Comparison of ENCODE assay signal across 8 cellular contexts in genomic region chr19:49889687-49890348, GRCh38. TPM values are rescaled to one million over a fixed set of nuclear protein-coding genes. Genes with fewer than 3 reads are reported as not detected.
DNase-seq lines count a peak whose midpoint lies in the region; ATAC-seq, FAIRE-seq and TF ChIP-seq lines count a peak whose summit lies in the region.

No MANE protein-coding gene starts in this region.

- no peaks in the 10 kb centered on the region for H3K79me2 ChIP-seq in HepG2 (ENCODE audit: insufficient read depth, low read length)

- POLR2A ChIA-PET in HEK293 (lab: Yijun Ruan, JAX) = interaction anchor here (1.3 to 3.7 kb wide), 5 partner anchors 8 to 40 kb away, joined by 3 to 27 read pairs (median 7); partner anchors contain the start of genes AKT1S1, ATF5, NUP62 and TBC1D17
- POLR2A ChIA-PET in HepG2 (lab: Yijun Ruan, JAX) = no interaction called here

- no peak for TF ChIP-seq RAD21 in HepG2 (CRISPR knock-in tag; IDR thresholded peaks at IDR 0.05)

- ATAC-seq in HepG2 = no peak
- no peak for ATAC-seq in GM18867 (IDR thresholded peaks at IDR 0.05; ENCODE audit: unreplicated experiment)

- no peak for TF ChIP-seq POLR2A in HepG2 (IDR thresholded peaks at IDR 0.05; ENCODE audit: insufficient read depth in 1 of 2, low read depth in 2 of 2, low read length in 2 of 2)

- H3K27ac ChIP-seq in 22Rv1 = peak overlapping the region; percentile 89
- no peak overlapping the region for H3K27ac ChIP-seq in HEK293 (ENCODE audit: extremely low read depth, low read depth, low read length)
- no peak overlapping the region for H3K27ac ChIP-seq in colonic mucosa
- no peak overlapping the region for H3K27ac ChIP-seq in HepG2 (ENCODE audit: extremely low read length, insufficient read depth, low read length)

- H4K20me1 ChIP-seq in HepG2 (ENCODE audit: insufficient read depth, low read length) = no peaks in the 10 kb centered on the region

- WGBS in HepG2 (ENCODE audit: low lambda C conversion rate) = 96% methylated on average over 62 of the region's 71 CpGs

- DNase-seq in activated CD4-positive, alpha-beta T cell treated with anti-CD3 and anti-CD28 coated beads for 24 hours (ENCODE audit: low read depth in 2 of 2) = peak; percentile 61 to 65
- DNase-seq in colonic mucosa (peak; percentile 78), HepG2 (ENCODE audit: low spot score) (no peak), DMS79 (lab: John Stamatoyannopoulos, UW) (no peak)
- DNase-seq in stimulated activated CD4-positive, alpha-beta T cell treated with anti-CD3 and anti-CD28 coated beads, Interleukin-4, amount 100 ng/mL, for 48 hours (ENCODE audit: low read depth in 2 of 2) = peak; percentile 71 to 72

- H3K4me2 ChIP-seq in HepG2 (ENCODE audit: low read depth, low read length) = no peak overlapping the region

- H3K36me3 ChIP-seq in HEK293 (ENCODE audit: control insufficient read depth in 2 of 2, insufficient read depth in 1 of 2, low read length in 2 of 2) = peaks cover 3 to 10% of the 10 kb centered on the region in 2 experiments; a peak in 2 of 3 replicates
- no peaks in the 10 kb centered on the region for H3K36me3 ChIP-seq in colonic mucosa
- peaks cover 0 to 1% of the 10 kb centered on the region in 2 experiments; a peak in 3 of 5 replicates for H3K36me3 ChIP-seq in HepG2 (replicated peaks in 1 of 2; ENCODE audit: control insufficient read depth in 1 of 2, insufficient read depth in 2 of 2, low read length in 2 of 2)

- H3K4me1 ChIP-seq in HEK293 (ENCODE audit: control insufficient read depth, insufficient read depth, low read length) = no peaks in the 10 kb centered on the region
- peaks cover 4% of the 10 kb centered on the region for H3K4me1 ChIP-seq in colonic mucosa
- no peaks in the 10 kb centered on the region for H3K4me1 ChIP-seq in HepG2 (ENCODE audit: insufficient read depth, low read length)

- peak overlapping the region in 1 of 2 donors; percentile 35 for H3K9ac ChIP-seq in colonic mucosa (ENCODE audit: low read depth in 2 of 2, low read length in 2 of 2)
- H3K9ac ChIP-seq in HepG2 (ENCODE audit: insufficient read depth, low read depth, low read length) = no peak overlapping the region

- H3K9me3 ChIP-seq in HEK293 (ENCODE audit: control insufficient read depth, insufficient read depth, low read depth, low read length) (no peaks in the 10 kb centered on the region), colonic mucosa (no peaks in the 10 kb centered on the region), HepG2 (ENCODE audit: low read length) (no peaks in the 10 kb centered on the region)

- no peaks in the 10 kb centered on the region for H3K27me3 ChIP-seq in colonic mucosa
- peaks cover 0 to 4% of the 10 kb centered on the region in 2 experiments; a peak in 2 of 5 replicates for H3K27me3 ChIP-seq in HepG2 (ENCODE audit: control insufficient read depth in 1 of 2, insufficient read depth in 2 of 2, low read length in 2 of 2)

- TF ChIP-seq EP300 in HepG2 (IDR thresholded peaks at IDR 0.05; ENCODE audit: low read depth in 2 of 2, low read length in 2 of 2) (no peak), HepG2 (CRISPR knock-in tag; IDR thresholded peaks at IDR 0.05; ENCODE audit: borderline replicate concordance) (no peak)

- TF ChIP-seq CTCF in 22Rv1 (IDR thresholded peaks at IDR 0.05) = peak; percentile 97
- no peak for TF ChIP-seq CTCF in HEK293 (tag by site-specific recombination; IDR thresholded peaks at IDR 0.05)
- peak; percentile 81 for TF ChIP-seq CTCF in colonic mucosa (IDR thresholded peaks at IDR 0.05)
- TF ChIP-seq CTCF in HepG2 (CRISPR knock-in tag; IDR thresholded peaks at IDR 0.05) = no peak

- H3K4me3 ChIP-seq in HEK293 (ENCODE audit: low read depth, low read length) (peak overlapping the region; percentile 32), colonic mucosa (peak overlapping the region; percentile 41), HepG2 (replicated peaks in 1 of 3; ENCODE audit: insufficient read depth in 1 of 3, low read depth in 2 of 3, low read length in 3 of 3) (no peak overlapping the region)

- no TSS peak for BruUV-seq in HepG2 (replicated peaks; lab: Mats Ljungman, UMichigan)

- in situ Hi-C loops in HepG2 (cut with HindIII; ENCODE audit: extremely low pct_ligation_motif_present, low pct_unique_long_range_greater_than_20kb) = no loop called here

- no peak overlapping the region for H2AFZ ChIP-seq in HepG2 (ENCODE audit: low read length)

- no peak for FAIRE-seq in HepG2 (lab: Jason Lieb, UNC)

- CTCF ChIA-PET in HEK293 (lab: Yijun Ruan, JAX) (interaction anchor here (0.5 to 1.2 kb wide), 5 partner anchors 21 to 152 kb away, joined by 3 to 10 read pairs (median 4); no protein-coding TSS in a partner anchor), HepG2 (lab: Yijun Ruan, JAX; ENCODE audit: low intra/inter-chr PET ratio, low total read pairs) (no interaction called here)

- intact Hi-C loops in colonic mucosa (cut with DNase I) (no loop called here), HepG2 (cut with micrococcal nuclease; ENCODE audit: unreplicated experiment) (no loop called here)

RNA-seq across cellular contexts. Expression of gene IL4I1, which starts 6.9 kb away (rescaled TPM):
- total RNA-seq in colonic mucosa (1 to 10 TPM; 1.0 to 2.4 TPM), HepG2 (2016; rRNA removed; fragmentation: Illumina TruSeq; extraction: Trizol) (not detected in 2 replicates)
- total RNA-seq in HepG2 (2016; cell fraction: cytosol; rRNA removed; fragmentation: Illumina TruSeq; extraction: Trizol; ENCODE audit: low read depth) = not detected in 2 replicates
- total RNA-seq in HepG2 (2016; cell fraction: insoluble cytoplasmic fraction; rRNA removed; fragmentation: Illumina TruSeq; extraction: Trizol) = 0.18 and 0.30 TPM in 2 replicates
- total RNA-seq in HepG2 (2016; cell fraction: membrane; rRNA removed; fragmentation: Illumina TruSeq; extraction: Trizol) = not detected in 2 replicates
- not detected in 2 replicates for total RNA-seq in HepG2 (2016; cell fraction: nucleus; rRNA removed; fragmentation: Illumina TruSeq; extraction: Trizol)
- not detected in 2 replicates for polyA plus RNA-seq in HepG2 (2011; rRNA removed)
- polyA plus RNA-seq in HepG2 (2011; cell fraction: cytosol; rRNA removed) = 0.08 TPM in 1 of 2 replicates, not detected in the other
- 0.16 and 0.28 TPM in 2 replicates for polyA plus RNA-seq in HepG2 (2011; cell fraction: nucleus; rRNA removed)
- 0.50 TPM in 1 of 2 replicates, not detected in the other for polyA plus RNA-seq in HepG2 (2012)
- 0.29 TPM in 1 of 2 replicates, not detected in the other for polyA plus RNA-seq in HepG2 (2016; cell fraction: cytosol; fragmentation: Illumina TruSeq; extraction: Trizol; ENCODE audit: low read depth)
- polyA plus RNA-seq in HepG2 (2016; cell fraction: insoluble cytoplasmic fraction; fragmentation: Illumina TruSeq; extraction: Trizol; ENCODE audit: low read depth) = not detected in 2 replicates
- polyA plus RNA-seq in HepG2 (2016; cell fraction: membrane; fragmentation: Illumina TruSeq; extraction: Trizol; ENCODE audit: low read depth) = not detected in 2 replicates
- not detected in 2 replicates for polyA plus RNA-seq in HepG2 (2016; cell fraction: nucleus; fragmentation: Illumina TruSeq; extraction: Trizol; ENCODE audit: insufficient read depth, low read depth)
- polyA minus RNA-seq in HepG2 (2011; rRNA and poly(A)+ RNA removed; ENCODE audit: low replicate concordance) = 0.09 TPM in 1 of 2 replicates, not detected in the other
- polyA minus RNA-seq in HepG2 (2011; cell fraction: cytosol; rRNA and poly(A)+ RNA removed) = not detected in 2 replicates
- polyA minus RNA-seq in HepG2 (2011; cell fraction: nucleus; rRNA and poly(A)+ RNA removed) = not detected in 2 replicates

RNA-seq across cellular contexts. Expression of gene TBC1D17, which starts 12.3 kb away (rescaled TPM):
- total RNA-seq in colonic mucosa = 10 to 100 TPM; 29.4 to 33.7 TPM
- 3.6 and 9.7 TPM in 2 replicates for total RNA-seq in HepG2 (2016; rRNA removed; fragmentation: Illumina TruSeq; extraction: Trizol)
- total RNA-seq in HepG2 (2016; cell fraction: cytosol; rRNA removed; fragmentation: Illumina TruSeq; extraction: Trizol; ENCODE audit: low read depth) = 3.6 and 4.6 TPM in 2 replicates
- 4.5 and 10.0 TPM in 2 replicates for total RNA-seq in HepG2 (2016; cell fraction: insoluble cytoplasmic fraction; rRNA removed; fragmentation: Illumina TruSeq; extraction: Trizol)
- 7.6 and 8.5 TPM in 2 replicates for total RNA-seq in HepG2 (2016; cell fraction: membrane; rRNA removed; fragmentation: Illumina TruSeq; extraction: Trizol)
- total RNA-seq in HepG2 (2016; cell fraction: nucleus; rRNA removed; fragmentation: Illumina TruSeq; extraction: Trizol) = 8.6 and 13.7 TPM in 2 replicates
- 16.9 and 21.6 TPM in 2 replicates for polyA plus RNA-seq in HepG2 (2011; rRNA removed)
- 7.9 and 12.0 TPM in 2 replicates for polyA plus RNA-seq in HepG2 (2011; cell fraction: cytosol; rRNA removed)
- polyA plus RNA-seq in HepG2 (2011; cell fraction: nucleus; rRNA removed) = 83.8 and 108 TPM in 2 replicates
- polyA plus RNA-seq in HepG2 (2012) = 19.0 and 23.3 TPM in 2 replicates
- 4.7 and 5.1 TPM in 2 replicates for polyA plus RNA-seq in HepG2 (2016; cell fraction: cytosol; fragmentation: Illumina TruSeq; extraction: Trizol; ENCODE audit: low read depth)
- polyA plus RNA-seq in HepG2 (2016; cell fraction: insoluble cytoplasmic fraction; fragmentation: Illumina TruSeq; extraction: Trizol; ENCODE audit: low read depth) = 10.7 and 15.1 TPM in 2 replicates
- 9.3 and 10.8 TPM in 2 replicates for polyA plus RNA-seq in HepG2 (2016; cell fraction: membrane; fragmentation: Illumina TruSeq; extraction: Trizol; ENCODE audit: low read depth)
- 45.7 and 46.6 TPM in 2 replicates for polyA plus RNA-seq in HepG2 (2016; cell fraction: nucleus; fragmentation: Illumina TruSeq; extraction: Trizol; ENCODE audit: insufficient read depth, low read depth)
- polyA minus RNA-seq in HepG2 (2011; rRNA and poly(A)+ RNA removed; ENCODE audit: low replicate concordance) = 14.8 and 17.4 TPM in 2 replicates
- 9.8 and 11.2 TPM in 2 replicates for polyA minus RNA-seq in HepG2 (2011; cell fraction: cytosol; rRNA and poly(A)+ RNA removed)
- 16.0 and 24.2 TPM in 2 replicates for polyA minus RNA-seq in HepG2 (2011; cell fraction: nucleus; rRNA and poly(A)+ RNA removed)

RNA-seq across cellular contexts. Expression of gene AKT1S1, which starts 12.7 kb away (rescaled TPM):
- total RNA-seq in colonic mucosa (10 to 100 TPM; 32.7 to 74.9 TPM), HepG2 (2016; rRNA removed; fragmentation: Illumina TruSeq; extraction: Trizol) (10.9 and 13.5 TPM in 2 replicates)
- total RNA-seq in HepG2 (2016; cell fraction: cytosol; rRNA removed; fragmentation: Illumina TruSeq; extraction: Trizol; ENCODE audit: low read depth) = 6.3 and 7.3 TPM in 2 replicates
- total RNA-seq in HepG2 (2016; cell fraction: insoluble cytoplasmic fraction; rRNA removed; fragmentation: Illumina TruSeq; extraction: Trizol) = 10.3 and 14.9 TPM in 2 replicates
- total RNA-seq in HepG2 (2016; cell fraction: membrane; rRNA removed; fragmentation: Illumina TruSeq; extraction: Trizol) = 14.8 and 16.5 TPM in 2 replicates
- 12.4 and 13.6 TPM in 2 replicates for total RNA-seq in HepG2 (2016; cell fraction: nucleus; rRNA removed; fragmentation: Illumina TruSeq; extraction: Trizol)
- polyA plus RNA-seq in HepG2 (2011; rRNA removed) = 27.8 and 30.0 TPM in 2 replicates
- polyA plus RNA-seq in HepG2 (2011; cell fraction: cytosol; rRNA removed) = 29.0 and 32.7 TPM in 2 replicates
- 56.2 and 76.4 TPM in 2 replicates for polyA plus RNA-seq in HepG2 (2011; cell fraction: nucleus; rRNA removed)
- 19.5 and 19.7 TPM in 2 replicates for polyA plus RNA-seq in HepG2 (2012)
- polyA plus RNA-seq in HepG2 (2016; cell fraction: cytosol; fragmentation: Illumina TruSeq; extraction: Trizol; ENCODE audit: low read depth) = 22.7 and 24.3 TPM in 2 replicates
- 43.5 and 52.7 TPM in 2 replicates for polyA plus RNA-seq in HepG2 (2016; cell fraction: insoluble cytoplasmic fraction; fragmentation: Illumina TruSeq; extraction: Trizol; ENCODE audit: low read depth)
- polyA plus RNA-seq in HepG2 (2016; cell fraction: membrane; fragmentation: Illumina TruSeq; extraction: Trizol; ENCODE audit: low read depth) = 46.7 and 51.1 TPM in 2 replicates
- 55.9 and 59.4 TPM in 2 replicates for polyA plus RNA-seq in HepG2 (2016; cell fraction: nucleus; fragmentation: Illumina TruSeq; extraction: Trizol; ENCODE audit: insufficient read depth, low read depth)
- 25.3 and 37.7 TPM in 2 replicates for polyA minus RNA-seq in HepG2 (2011; rRNA and poly(A)+ RNA removed; ENCODE audit: low replicate concordance)
- 13.0 and 14.0 TPM in 2 replicates for polyA minus RNA-seq in HepG2 (2011; cell fraction: cytosol; rRNA and poly(A)+ RNA removed)
- polyA minus RNA-seq in HepG2 (2011; cell fraction: nucleus; rRNA and poly(A)+ RNA removed) = 21.9 and 22.5 TPM in 2 replicates

RNA-seq across cellular contexts. Expression of gene PNKP, which starts 22.4 kb away (rescaled TPM):
- 100 to 1,000 TPM in 1 of 2 donors, 10 to 100 TPM in 1; 53.7 to 137 TPM for total RNA-seq in colonic mucosa
- total RNA-seq in HepG2 (2016; rRNA removed; fragmentation: Illumina TruSeq; extraction: Trizol) = 12.5 and 27.1 TPM in 2 replicates
- total RNA-seq in HepG2 (2016; cell fraction: cytosol; rRNA removed; fragmentation: Illumina TruSeq; extraction: Trizol; ENCODE audit: low read depth) = 15.1 and 16.6 TPM in 2 replicates
- 14.0 and 23.3 TPM in 2 replicates for total RNA-seq in HepG2 (2016; cell fraction: insoluble cytoplasmic fraction; rRNA removed; fragmentation: Illumina TruSeq; extraction: Trizol)
- total RNA-seq in HepG2 (2016; cell fraction: membrane; rRNA removed; fragmentation: Illumina TruSeq; extraction: Trizol) = 10.4 and 12.6 TPM in 2 replicates
- total RNA-seq in HepG2 (2016; cell fraction: nucleus; rRNA removed; fragmentation: Illumina TruSeq; extraction: Trizol) = 22.5 and 24.4 TPM in 2 replicates
- polyA plus RNA-seq in HepG2 (2011; rRNA removed) = 12.7 and 17.0 TPM in 2 replicates
- polyA plus RNA-seq in HepG2 (2011; cell fraction: cytosol; rRNA removed) = 6.9 and 10.2 TPM in 2 replicates
- polyA plus RNA-seq in HepG2 (2011; cell fraction: nucleus; rRNA removed) = 96.1 and 104 TPM in 2 replicates
- polyA plus RNA-seq in HepG2 (2012) = 14.4 and 18.2 TPM in 2 replicates
- 6.4 and 8.2 TPM in 2 replicates for polyA plus RNA-seq in HepG2 (2016; cell fraction: cytosol; fragmentation: Illumina TruSeq; extraction: Trizol; ENCODE audit: low read depth)
- polyA plus RNA-seq in HepG2 (2016; cell fraction: insoluble cytoplasmic fraction; fragmentation: Illumina TruSeq; extraction: Trizol; ENCODE audit: low read depth) = 11.5 and 13.4 TPM in 2 replicates
- polyA plus RNA-seq in HepG2 (2016; cell fraction: membrane; fragmentation: Illumina TruSeq; extraction: Trizol; ENCODE audit: low read depth) = 11.3 and 40.2 TPM in 2 replicates
- 87.3 and 98.8 TPM in 2 replicates for polyA plus RNA-seq in HepG2 (2016; cell fraction: nucleus; fragmentation: Illumina TruSeq; extraction: Trizol; ENCODE audit: insufficient read depth, low read depth)
- 16.1 and 37.1 TPM in 2 replicates for polyA minus RNA-seq in HepG2 (2011; rRNA and poly(A)+ RNA removed; ENCODE audit: low replicate concordance)
- polyA minus RNA-seq in HepG2 (2011; cell fraction: cytosol; rRNA and poly(A)+ RNA removed) = 9.8 and 10.1 TPM in 2 replicates
- 30.5 and 40.2 TPM in 2 replicates for polyA minus RNA-seq in HepG2 (2011; cell fraction: nucleus; rRNA and poly(A)+ RNA removed)

RNA-seq across cellular contexts. Expression of gene PTOV1, which starts 38.9 kb away (rescaled TPM):
- total RNA-seq in colonic mucosa (100 to 1,000 TPM; 109 to 128 TPM), HepG2 (2016; rRNA removed; fragmentation: Illumina TruSeq; extraction: Trizol) (59.4 and 68.5 TPM in 2 replicates)
- total RNA-seq in HepG2 (2016; cell fraction: cytosol; rRNA removed; fragmentation: Illumina TruSeq; extraction: Trizol; ENCODE audit: low read depth) = 30.7 and 36.0 TPM in 2 replicates
- 67.3 and 74.4 TPM in 2 replicates for total RNA-seq in HepG2 (2016; cell fraction: insoluble cytoplasmic fraction; rRNA removed; fragmentation: Illumina TruSeq; extraction: Trizol)
- total RNA-seq in HepG2 (2016; cell fraction: membrane; rRNA removed; fragmentation: Illumina TruSeq; extraction: Trizol) = 45.7 and 54.4 TPM in 2 replicates
- total RNA-seq in HepG2 (2016; cell fraction: nucleus; rRNA removed; fragmentation: Illumina TruSeq; extraction: Trizol) = 68.2 and 84.3 TPM in 2 replicates
- 63.5 and 77.7 TPM in 2 replicates for polyA plus RNA-seq in HepG2 (2011; rRNA removed)
- polyA plus RNA-seq in HepG2 (2011; cell fraction: cytosol; rRNA removed) = 27.3 and 44.2 TPM in 2 replicates
- polyA plus RNA-seq in HepG2 (2011; cell fraction: nucleus; rRNA removed) = 387 and 441 TPM in 2 replicates
- 72.7 and 99.0 TPM in 2 replicates for polyA plus RNA-seq in HepG2 (2012)
- polyA plus RNA-seq in HepG2 (2016; cell fraction: cytosol; fragmentation: Illumina TruSeq; extraction: Trizol; ENCODE audit: low read depth) = 24.0 and 27.8 TPM in 2 replicates
- 78.0 and 94.4 TPM in 2 replicates for polyA plus RNA-seq in HepG2 (2016; cell fraction: insoluble cytoplasmic fraction; fragmentation: Illumina TruSeq; extraction: Trizol; ENCODE audit: low read depth)
- polyA plus RNA-seq in HepG2 (2016; cell fraction: membrane; fragmentation: Illumina TruSeq; extraction: Trizol; ENCODE audit: low read depth) = 34.7 and 37.3 TPM in 2 replicates
- polyA plus RNA-seq in HepG2 (2016; cell fraction: nucleus; fragmentation: Illumina TruSeq; extraction: Trizol; ENCODE audit: insufficient read depth, low read depth) = 178 and 181 TPM in 2 replicates
- 73.5 and 109 TPM in 2 replicates for polyA minus RNA-seq in HepG2 (2011; rRNA and poly(A)+ RNA removed; ENCODE audit: low replicate concordance)
- polyA minus RNA-seq in HepG2 (2011; cell fraction: cytosol; rRNA and poly(A)+ RNA removed) = 42.8 and 45.1 TPM in 2 replicates
- polyA minus RNA-seq in HepG2 (2011; cell fraction: nucleus; rRNA and poly(A)+ RNA removed) = 69.0 and 75.8 TPM in 2 replicates

Comparison
In these comparisons a context has a peak if more than half of its experiments do, and no peak if none do; other contexts are left out.
1. CTCF ChIP-seq: peak in 22Rv1 (single experiment) and colonic mucosa (single experiment); none in HEK293 (single experiment) and HepG2 (single experiment).
2. H3K4me3 ChIP-seq: peak in HEK293 (single experiment) and colonic mucosa (single experiment); none in HepG2 (0 of 3).
3. DNase-seq: peak in activated CD4-positive, alpha-beta T cell treated with anti-CD3 and anti-CD28 coated beads for 24 hours (2 of 2), colonic mucosa (single experiment) and stimulated activated CD4-positive, alpha-beta T cell treated with anti-CD3 and anti-CD28 coated beads, Interleukin-4, amount 100 ng/mL, for 48 hours (2 of 2); none in HepG2 (single experiment) and DMS79 (single experiment).